In the genomic region with DNA sequence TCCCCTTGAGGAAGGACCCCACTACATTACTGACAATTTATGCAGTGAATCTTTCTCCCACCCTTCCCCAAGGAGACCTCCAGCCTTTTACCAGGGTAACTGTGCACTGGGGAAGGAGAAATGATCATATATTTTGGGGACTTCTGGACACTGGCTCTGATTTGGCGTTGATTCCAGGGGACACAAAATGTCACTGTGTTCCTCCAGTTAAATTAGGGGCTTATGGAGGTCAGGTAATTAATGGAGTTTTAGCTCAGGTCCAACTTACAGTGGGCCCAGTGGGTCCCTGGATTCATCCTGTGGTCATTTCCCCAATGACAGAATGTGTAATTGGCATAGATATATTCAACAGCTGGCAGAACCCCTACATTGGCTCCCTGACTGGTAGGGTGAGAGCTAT, we compare ENCODE assay signal across 6 cellular contexts. TPM values are rescaled to one million over a fixed set of nuclear protein-coding genes. Genes with fewer than 3 reads are reported as not detected.
"Had no signal": no experiment of that assay in that cellular context is flagged by ENCODE, and none has a peak within 500 bp of the region (broad histone marks: within the 10 kb centered on the region; RNA-seq: fewer than 3 reads in every experiment).

No MANE protein-coding gene starts in this region.

RNA-seq across cellular contexts. Expression of gene CCL4L2, which starts 8.7 kb away (rescaled TPM):
- total RNA-seq: GM23248, GM23338, H1, H4, H7, HFFc6 had no signal
- polyA plus RNA-seq: GM23338, H1 had no signal

RNA-seq across cellular contexts. Expression of gene CCL3L1, which starts 23.0 kb away (rescaled TPM):
- total RNA-seq: GM23248, GM23338, H1, H4, H7 had no signal
- polyA plus RNA-seq: GM23248 had no signal

RNA-seq across cellular contexts. Expression of gene TBC1D3B, which starts 43.1 kb away (rescaled TPM):
- total RNA-seq: GM23248, H7 had no signal

RNA-seq across cellular contexts. Expression of gene TBC1D3I, which starts 44.8 kb away (rescaled TPM):
- total RNA-seq: GM23248, GM23338, H1, H4, H7 had no signal
- polyA plus RNA-seq: GM23248 had no signal
